ENCODE assay signal across 15 cellular contexts in the genomic region with DNA sequence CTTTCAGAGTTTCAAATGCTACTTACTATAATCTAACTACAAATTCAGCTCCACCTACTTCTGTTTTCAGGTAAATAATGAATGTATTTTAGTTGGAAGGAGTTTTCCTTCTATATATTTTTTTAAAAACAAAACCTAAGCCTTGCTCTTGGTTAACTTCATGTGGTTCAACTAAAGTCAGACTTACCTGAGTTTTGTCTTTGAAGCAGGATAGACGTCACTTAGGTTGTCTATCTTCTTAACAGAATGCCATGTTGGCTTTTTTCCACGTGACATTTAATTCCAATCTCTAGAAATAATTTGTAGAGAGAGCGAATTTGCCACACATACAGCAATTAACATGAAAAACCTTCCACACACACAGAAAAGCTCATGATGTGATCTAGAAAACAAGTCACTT. TPM values are rescaled to one million over a fixed set of nuclear protein-coding genes. Genes with fewer than 3 reads are reported as not detected.
DNase-seq lines count a peak whose midpoint lies in the region; ATAC-seq, FAIRE-seq and TF ChIP-seq lines count a peak whose summit lies in the region.
"Had no signal": no experiment of that assay in that cellular context is flagged by ENCODE, and none has a peak within 500 bp of the region (broad histone marks: within the 10 kb centered on the region; RNA-seq: fewer than 3 reads in every experiment).

No MANE protein-coding gene starts in this region.

- no peaks in the 10 kb centered on the region for H3K36me3 ChIP-seq in naive thymus-derived CD4-positive, alpha-beta T cell (ENCODE audit: control insufficient read depth in 2 of 3, insufficient read depth in 3 of 3, low read length in 3 of 3)

- no peak for TF ChIP-seq CTCF in activated CD8-positive, alpha-beta T cell treated with anti-CD3 and anti-CD28 coated beads for 36 hours (IDR thresholded peaks at IDR 0.05)

- H3K4me3 ChIP-seq in naive thymus-derived CD4-positive, alpha-beta T cell (ENCODE audit: low read length): no peak overlapping the region
- H3K4me3 ChIP-seq: GM12878 had no signal

- intact Hi-C loops in activated CD8-positive, alpha-beta T cell treated with anti-CD3 and anti-CD28 coated beads for 36 hours (cut with micrococcal nuclease): no loop called here
- intact Hi-C loops in activated T-helper 1 cell treated with anti-CD3 and anti-CD28 coated beads, Interleukin-12 subunit alpha, Interleukin-12 subunit beta, Interleukin-2, Interleukin-4 antibody, amounts not matched to agents 30 ng/mL and 10 ng/mL and 1 ng/mL, durations not matched to agents 14 hours and 24 hours and 36 hours (cut with micrococcal nuclease): loop anchor here (1.0 to 10.0 kb wide), 2 partner anchors 7 to 707 kb away; no protein-coding TSS in a partner anchor
- intact Hi-C loops in naive thymus-derived CD4-positive, alpha-beta T cell (cut with micrococcal nuclease): loop anchor here (1.0 to 5.0 kb wide), 4 partner anchors 7 to 390 kb away; a partner anchor contains a TSS

- peaks cover 5% of the 10 kb centered on the region for H3K36me3 Mint-ChIP-seq in activated CD8-positive, alpha-beta T cell treated with anti-CD3 and anti-CD28 coated beads for 36 hours (ENCODE audit: low read depth)
- H3K36me3 Mint-ChIP-seq in activated CD8-positive, alpha-beta T cell treated with anti-CD3 and anti-CD28 coated beads, Interleukin-2, amount 10 ng/mL, durations not matched to agents 7 days and 5 days (ENCODE audit: low read depth): peaks cover 3% of the 10 kb centered on the region
- peaks cover 5% of the 10 kb centered on the region for H3K36me3 Mint-ChIP-seq in activated T-helper 1 cell treated with anti-CD3 and anti-CD28 coated beads, Interleukin-12 subunit alpha, Interleukin-12 subunit beta, Interleukin-2, Interleukin-4 antibody, amounts not matched to agents 30 ng/mL and 10 ng/mL and 1 ng/mL, durations not matched to agents 14 hours and 24 hours and 36 hours (ENCODE audit: low read depth)
- peaks cover 0 to 14% (median 0%) of the 10 kb centered on the region in 5 donors for H3K36me3 Mint-ChIP-seq in naive thymus-derived CD4-positive, alpha-beta T cell

- H3K9me3 Mint-ChIP-seq in activated CD8-positive, alpha-beta T cell treated with anti-CD3 and anti-CD28 coated beads for 36 hours: peaks cover 3% of the 10 kb centered on the region
- H3K9me3 Mint-ChIP-seq in activated CD8-positive, alpha-beta T cell treated with anti-CD3 and anti-CD28 coated beads, Interleukin-2, amount 10 ng/mL, durations not matched to agents 7 days and 5 days (ENCODE audit: insufficient read depth): no peaks in the 10 kb centered on the region
- no peaks in the 10 kb centered on the region for H3K9me3 Mint-ChIP-seq in activated T-helper 1 cell treated with anti-CD3 and anti-CD28 coated beads, Interleukin-12 subunit alpha, Interleukin-12 subunit beta, Interleukin-2, Interleukin-4 antibody, amounts not matched to agents 30 ng/mL and 10 ng/mL and 1 ng/mL, durations not matched to agents 14 hours and 24 hours and 36 hours
- H3K9me3 Mint-ChIP-seq in naive thymus-derived CD4-positive, alpha-beta T cell: no peaks in the 10 kb centered on the region

- no peaks in the 10 kb centered on the region for H3K9me3 ChIP-seq in naive thymus-derived CD4-positive, alpha-beta T cell (ENCODE audit: control insufficient read depth in 2 of 3, low read length in 3 of 3)

- H3K27me3 ChIP-seq in naive thymus-derived CD4-positive, alpha-beta T cell (ENCODE audit: control insufficient read depth in 2 of 2, insufficient read depth in 2 of 2, low read length in 2 of 2): no peaks in the 10 kb centered on the region

- H3K27ac ChIP-seq in naive thymus-derived CD4-positive, alpha-beta T cell (ENCODE audit: low read depth, low read length): no peak overlapping the region

- peaks cover 0 to 22% of the 10 kb centered on the region in 2 donors for H3K4me1 ChIP-seq in naive thymus-derived CD4-positive, alpha-beta T cell (ENCODE audit: control insufficient read depth in 2 of 2, insufficient read depth in 2 of 2, low read length in 2 of 2)

- ATAC-seq in activated CD8-positive, alpha-beta T cell treated with anti-CD3 and anti-CD28 coated beads for 36 hours: no peak
- ATAC-seq in activated CD8-positive, alpha-beta T cell treated with anti-CD3 and anti-CD28 coated beads, Interleukin-2, amount 10 ng/mL, durations not matched to agents 7 days and 5 days: no peak
- peak; percentile 53 for ATAC-seq in naive thymus-derived CD4-positive, alpha-beta T cell
- ATAC-seq: GM12878 had no signal

- no peak for TF ChIP-seq POLR2A in GM12892 (IDR thresholded peaks at IDR 0.05; ENCODE audit: low read depth, low read length)

- peaks cover 81% of the 10 kb centered on the region for H3K4me1 Mint-ChIP-seq in activated CD8-positive, alpha-beta T cell treated with anti-CD3 and anti-CD28 coated beads for 36 hours (ENCODE audit: low read depth)
- H3K4me1 Mint-ChIP-seq in activated CD8-positive, alpha-beta T cell treated with anti-CD3 and anti-CD28 coated beads, Interleukin-2, amount 10 ng/mL, durations not matched to agents 7 days and 5 days (ENCODE audit: low read depth): peaks cover 76% of the 10 kb centered on the region
- H3K4me1 Mint-ChIP-seq in activated T-helper 1 cell treated with anti-CD3 and anti-CD28 coated beads, Interleukin-12 subunit alpha, Interleukin-12 subunit beta, Interleukin-2, Interleukin-4 antibody, amounts not matched to agents 30 ng/mL and 10 ng/mL and 1 ng/mL, durations not matched to agents 14 hours and 24 hours and 36 hours (ENCODE audit: low read depth): peaks cover 94% of the 10 kb centered on the region
- peaks cover 25 to 81% (median 71%) of the 10 kb centered on the region in 7 donors for H3K4me1 Mint-ChIP-seq in naive thymus-derived CD4-positive, alpha-beta T cell

- CTCF ChIA-PET in activated CD8-positive, alpha-beta T cell treated with anti-CD3 and anti-CD28 coated beads for 36 hours (lab: Charles Lee): interaction anchor here (0.9 to 7.9 kb wide), 14 partner anchors 10 to 523 kb away, joined by 3 to 50 read pairs (median 6); a partner anchor contains a TSS
- CTCF ChIA-PET in activated CD8-positive, alpha-beta T cell treated with anti-CD3 and anti-CD28 coated beads, Interleukin-2, amount 10 ng/mL, durations not matched to agents 7 days and 5 days (lab: Charles Lee): interaction anchor here (0.8 to 9.2 kb wide), 17 partner anchors 10 to 537 kb away, joined by 3 to 138 read pairs (median 7); a partner anchor contains a TSS
- CTCF ChIA-PET in naive thymus-derived CD4-positive, alpha-beta T cell (lab: Charles Lee): interaction anchor here (1.1 to 6.6 kb wide), 5 partner anchors 31 to 185 kb away, joined by 3 to 53 read pairs (median 5); a partner anchor contains a TSS

- H3K27ac Mint-ChIP-seq in activated CD8-positive, alpha-beta T cell treated with anti-CD3 and anti-CD28 coated beads for 36 hours: peak overlapping the region; percentile 68
- no peak overlapping the region for H3K27ac Mint-ChIP-seq in activated CD8-positive, alpha-beta T cell treated with anti-CD3 and anti-CD28 coated beads, Interleukin-2, amount 10 ng/mL, durations not matched to agents 7 days and 5 days
- peak overlapping the region; percentile 83 for H3K27ac Mint-ChIP-seq in activated T-helper 1 cell treated with anti-CD3 and anti-CD28 coated beads, Interleukin-12 subunit alpha, Interleukin-12 subunit beta, Interleukin-2, Interleukin-4 antibody, amounts not matched to agents 30 ng/mL and 10 ng/mL and 1 ng/mL, durations not matched to agents 14 hours and 24 hours and 36 hours
- H3K27ac Mint-ChIP-seq in naive thymus-derived CD4-positive, alpha-beta T cell: peak overlapping the region in 8 of 9 donors; percentile 41 to 77 (median 73)

- peak; percentile 17 for FAIRE-seq in GM12892 (lab: Jason Lieb, UNC)
- FAIRE-seq: GM12878 had no signal

- H3K4me3 Mint-ChIP-seq in activated CD8-positive, alpha-beta T cell treated with anti-CD3 and anti-CD28 coated beads for 36 hours: peak overlapping the region; percentile 68
- H3K4me3 Mint-ChIP-seq in activated CD8-positive, alpha-beta T cell treated with anti-CD3 and anti-CD28 coated beads, Interleukin-2, amount 10 ng/mL, durations not matched to agents 7 days and 5 days: no peak overlapping the region
- H3K4me3 Mint-ChIP-seq in activated T-helper 1 cell treated with anti-CD3 and anti-CD28 coated beads, Interleukin-12 subunit alpha, Interleukin-12 subunit beta, Interleukin-2, Interleukin-4 antibody, amounts not matched to agents 30 ng/mL and 10 ng/mL and 1 ng/mL, durations not matched to agents 14 hours and 24 hours and 36 hours: peak overlapping the region; percentile 74
- peak overlapping the region in 6 of 10 donors; percentile 32 to 61 (median 49) for H3K4me3 Mint-ChIP-seq in naive thymus-derived CD4-positive, alpha-beta T cell

- POLR2A ChIA-PET in activated CD8-positive, alpha-beta T cell treated with anti-CD3 and anti-CD28 coated beads for 36 hours (lab: Charles Lee): interaction anchor here (0.7 to 51.0 kb wide), 4 partner anchors 11 to 76 kb away, joined by 3 to 1592 read pairs (median 8); a partner anchor contains a TSS
- POLR2A ChIA-PET in activated CD8-positive, alpha-beta T cell treated with anti-CD3 and anti-CD28 coated beads, Interleukin-2, amount 10 ng/mL, durations not matched to agents 7 days and 5 days (lab: Charles Lee): interaction anchor here (0.7 to 2.3 kb wide), 6 partner anchors 8 to 48 kb away, joined by 3 to 8 read pairs (median 4); a partner anchor contains a TSS
- POLR2A ChIA-PET in naive thymus-derived CD4-positive, alpha-beta T cell (lab: Charles Lee): interaction anchor here (1.3 to 1.9 kb wide), 5 partner anchors 10 to 47 kb away, joined by 4 to 9 read pairs (median 7); a partner anchor contains a TSS

- DNase-seq in activated CD8-positive, alpha-beta T cell treated with anti-CD3 and anti-CD28 coated beads for 36 hours: no peak
- DNase-seq in activated CD8-positive, alpha-beta T cell treated with anti-CD3 and anti-CD28 coated beads, Interleukin-2, amount 10 ng/mL, durations not matched to agents 7 days and 5 days: no peak
- no peak for DNase-seq in GM12892 (ENCODE audit: insufficient read length)
- no peak for DNase-seq in activated T-helper 1 cell treated with anti-CD3 and anti-CD28 coated beads, Interleukin-12 subunit alpha, Interleukin-12 subunit beta, Interleukin-2, Interleukin-4 antibody, amounts not matched to agents 30 ng/mL and 10 ng/mL and 1 ng/mL, durations not matched to agents 14 hours and 24 hours and 36 hours (ENCODE audit: low spot score)
- DNase-seq in naive thymus-derived CD4-positive, alpha-beta T cell: peak in 1 of 9 donors; percentile 13
- no peak for DNase-seq in midbrain (lab: John Stamatoyannopoulos, UW)
- DNase-seq in DMS 273 (lab: John Stamatoyannopoulos, UW; ENCODE audit: unreplicated experiment): no peak
- DNase-seq: AML-193, HCEC 1CT, KG1, NCI-H1105 treated with DMSO at 0.1 percent for 48 hours, NCI-H187, NCI-H774 had no signal

- no peaks in the 10 kb centered on the region for H3K27me3 Mint-ChIP-seq in activated CD8-positive, alpha-beta T cell treated with anti-CD3 and anti-CD28 coated beads for 36 hours
- no peaks in the 10 kb centered on the region for H3K27me3 Mint-ChIP-seq in activated CD8-positive, alpha-beta T cell treated with anti-CD3 and anti-CD28 coated beads, Interleukin-2, amount 10 ng/mL, durations not matched to agents 7 days and 5 days (ENCODE audit: low read depth)
- no peaks in the 10 kb centered on the region for H3K27me3 Mint-ChIP-seq in activated T-helper 1 cell treated with anti-CD3 and anti-CD28 coated beads, Interleukin-12 subunit alpha, Interleukin-12 subunit beta, Interleukin-2, Interleukin-4 antibody, amounts not matched to agents 30 ng/mL and 10 ng/mL and 1 ng/mL, durations not matched to agents 14 hours and 24 hours and 36 hours (ENCODE audit: insufficient read depth)
- no peaks in the 10 kb centered on the region for H3K27me3 Mint-ChIP-seq in naive thymus-derived CD4-positive, alpha-beta T cell

RNA-seq across cellular contexts. Expression of a gene that starts 43.9 kb away (rescaled TPM):
- 100 to 1,000 TPM; 514 to 520 TPM for total RNA-seq in activated CD8-positive, alpha-beta T cell treated with anti-CD3 and anti-CD28 coated beads for 36 hours
- total RNA-seq in activated CD8-positive, alpha-beta T cell treated with anti-CD3 and anti-CD28 coated beads, Interleukin-2, amount 10 ng/mL, durations not matched to agents 7 days and 5 days: 100 to 1,000 TPM; 222 to 227 TPM
- 102 TPM for polyA plus RNA-seq in GM12892 (2012; ENCODE audit: missing spikeins)
- 296 and 302 TPM in 2 replicates for total RNA-seq in activated T-helper 1 cell treated with anti-CD3 and anti-CD28 coated beads, Interleukin-12 subunit alpha, Interleukin-12 subunit beta, Interleukin-2, Interleukin-4 antibody, amounts not matched to agents 30 ng/mL and 10 ng/mL and 1 ng/mL, durations not matched to agents 14 hours and 24 hours and 36 hours
- 100 to 1,000 TPM; 290 to 406 (median 363) TPM for total RNA-seq in naive thymus-derived CD4-positive, alpha-beta T cell
- 100 to 1,000 TPM; 170 to 270 TPM for polyA plus RNA-seq in naive thymus-derived CD4-positive, alpha-beta T cell
- total RNA-seq: G401 had no signal
